In the genomic region with DNA sequence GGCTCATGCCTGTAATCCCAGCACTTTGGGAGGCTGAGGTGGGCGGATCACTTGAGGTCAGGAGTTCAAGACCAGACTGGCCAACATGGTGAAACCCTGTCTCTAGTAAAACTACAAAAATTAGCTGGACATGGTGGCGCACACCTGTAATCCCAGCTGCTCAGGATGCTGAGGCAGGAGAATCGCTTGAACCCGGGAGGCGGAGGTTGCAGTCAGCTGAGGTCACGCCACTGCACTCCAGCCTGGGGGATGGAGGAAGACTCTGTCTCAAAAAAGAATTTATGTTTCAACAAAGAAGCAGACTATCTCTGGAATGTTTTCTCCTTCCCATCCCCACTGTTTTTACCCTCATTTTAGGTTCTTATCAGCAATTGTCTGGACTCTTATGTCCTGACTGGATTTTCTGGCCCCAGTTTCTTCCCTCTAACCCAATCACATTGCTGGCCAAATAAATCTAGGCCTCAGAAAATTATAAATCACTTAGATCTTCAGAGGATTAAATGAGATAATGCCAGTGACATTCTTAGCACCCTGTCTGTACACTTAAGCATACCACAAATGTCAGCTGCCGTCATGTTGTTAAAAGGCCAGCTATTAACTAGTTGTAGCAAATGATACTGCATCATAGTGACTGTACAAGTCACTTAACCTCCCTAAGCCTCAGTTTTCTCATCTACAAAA, we compare ENCODE assay signal across 19 cellular contexts. TPM values are rescaled to one million over a fixed set of nuclear protein-coding genes. Genes with fewer than 3 reads are reported as not detected.
"Had no signal": no experiment of that assay in that cellular context is flagged by ENCODE, and none has a peak within 500 bp of the region (broad histone marks: within the 10 kb centered on the region; RNA-seq: fewer than 3 reads in every experiment).

No MANE protein-coding gene starts in this region.

- H3K9me3 ChIP-seq: prostate gland, right lobe of liver, suprapubic skin had no signal

- H3K4me3 ChIP-seq: lung, prostate gland, right lobe of liver, suprapubic skin had no signal

- H3K27ac ChIP-seq: epithelial cell of prostate, prostate gland, right lobe of liver, suprapubic skin had no signal

- DNase-seq: activated CD4-positive, alpha-beta T cell treated with anti-CD3 and anti-CD28 coated beads, Interleukin-2, amount 10 ng/mL, durations not matched to agents 24 days and 14 days; activated naive CD4-positive, alpha-beta T cell; caudate nucleus; effector memory CD4-positive, alpha-beta T cell; hypothalamus; occipital lobe; right lobe of liver; stimulated activated CD4-positive, alpha-beta T cell treated with anti-CD3 and anti-CD28 coated beads, Interleukin-2, amount 100 ng/mL, for 24 hours; stimulated activated naive B cell treated with anti-CD40 and anti-IgM and Interleukin-4, amounts not matched to agents 10 μg/mL and 1 μg/mL and 100 μg/mL, for 72 hours; SW 1271; T-helper 9 cell had no signal

- ATAC-seq: natural killer cell treated with Interleukin-12 subunit alpha and Interleukin-12 subunit beta and Interleukin-15 and Interleukin-18, amount 100 ng/mL, for 72 hours; right lobe of liver; stimulated activated naive B cell treated with anti-CD40 and anti-IgM and Interleukin-4, amounts not matched to agents 10 μg/mL and 1 μg/mL and 100 μg/mL, for 72 hours had no signal

- H3K27me3 ChIP-seq: right lobe of liver, suprapubic skin had no signal

- H3K36me3 ChIP-seq: prostate gland, suprapubic skin had no signal

- H3K4me1 ChIP-seq: prostate gland had no signal

RNA-seq across cellular contexts. Expression of gene PRSS48, which starts 44.9 kb away (rescaled TPM):
- total RNA-seq: activated CD4-positive, alpha-beta T cell treated with anti-CD3 and anti-CD28 coated beads, Interleukin-2, amount 10 ng/mL, durations not matched to agents 24 days and 14 days; activated T-helper 1 cell treated with anti-CD3 and anti-CD28 coated beads, Interleukin-12 subunit alpha, Interleukin-12 subunit beta, Interleukin-2, Interleukin-4 antibody, amounts not matched to agents 30 ng/mL and 10 ng/mL and 1 ng/mL, durations not matched to agents 14 hours and 24 hours and 36 hours; lung; mononuclear cell; natural killer cell treated with Interleukin-12 subunit alpha and Interleukin-12 subunit beta and Interleukin-15 and Interleukin-18, amount 100 ng/mL, for 72 hours; occipital lobe; prostate gland; right lobe of liver; suprapubic skin; ureter had no signal
- polyA plus RNA-seq: lung had no signal
